ENCODE assay signal across 17 cellular contexts in the genomic region with DNA sequence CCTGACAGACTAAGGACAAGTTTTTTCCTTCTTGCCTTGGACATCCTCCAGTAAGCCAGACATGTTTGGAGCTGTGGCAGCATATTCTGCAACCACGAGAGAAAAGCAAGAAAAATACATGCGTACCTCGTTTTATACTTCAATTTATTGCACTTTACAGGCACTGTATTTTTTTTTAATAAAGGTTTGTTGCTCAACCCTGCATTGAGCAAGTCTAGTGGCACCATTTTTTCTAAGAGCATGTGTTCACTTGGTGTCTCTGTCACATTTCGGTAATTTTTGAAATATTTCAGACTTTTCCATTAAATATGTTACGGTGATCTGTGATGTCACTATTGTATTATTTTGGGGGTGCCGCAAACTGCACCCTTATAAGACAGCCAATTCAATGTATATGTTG. TPM values are rescaled to one million over a fixed set of nuclear protein-coding genes. Genes with fewer than 3 reads are reported as not detected.
DNase-seq lines count a peak whose midpoint lies in the region; ATAC-seq and TF ChIP-seq lines count a peak whose summit lies in the region.
"Had no signal": no experiment of that assay in that cellular context is flagged by ENCODE, and none has a peak within 500 bp of the region (broad histone marks: within the 10 kb centered on the region; RNA-seq: fewer than 3 reads in every experiment).

No MANE protein-coding gene starts in this region.

- H3K4me3 Mint-ChIP-seq in CD4-positive, alpha-beta T cell = peak overlapping the region; percentile 90
- H3K4me3 Mint-ChIP-seq in IgD-negative memory B cell = peak overlapping the region; percentile 62 to 95 (median 79)
- peak overlapping the region; percentile 61 for H3K4me3 Mint-ChIP-seq in activated CD8-positive, alpha-beta T cell treated with anti-CD3 and anti-CD28 coated beads, Interleukin-2, amount 10 ng/mL, durations not matched to agents 7 days and 5 days
- peak overlapping the region; percentile 29 to 96 (median 77) for H3K4me3 Mint-ChIP-seq in naive B cell
- H3K4me3 Mint-ChIP-seq: neural progenitor cell had no signal

- peaks cover 4 to 17% of the 10 kb centered on the region in 2 donors for H3K4me1 ChIP-seq in gastrocnemius medialis

- in situ Hi-C loops in gastrocnemius medialis (cut with MboI; ENCODE audit: low sequenced_read_pairs in 4 of 4) = loop anchor here in 1 of 4 donors (5.0 to 25.0 kb wide), 2 partner anchors 115 to 570 kb away; a partner anchor contains a TSS

- no peak for ATAC-seq in CD4-positive, alpha-beta T cell (ENCODE audit: poor library complexity)
- no peak for ATAC-seq in activated CD8-positive, alpha-beta T cell treated with anti-CD3 and anti-CD28 coated beads, Interleukin-2, amount 10 ng/mL, durations not matched to agents 7 days and 5 days
- ATAC-seq in naive B cell (ENCODE audit: low read depth in 2 of 2) (no peak), gastrocnemius medialis (no peak), HG03097 (IDR thresholded peaks at IDR 0.05; ENCODE audit: low FRiP score, unreplicated experiment) (no peak)
- ATAC-seq: right cardiac atrium, Right ventricle myocardium inferior had no signal

- H3K27me3 ChIP-seq in CD4-positive, alpha-beta T cell (ENCODE audit: control insufficient read depth, insufficient read depth, low read length) = no peaks in the 10 kb centered on the region
- H3K27me3 ChIP-seq in gastrocnemius medialis = no peaks in the 10 kb centered on the region
- H3K27me3 ChIP-seq: neural progenitor cell had no signal

- H3K27ac Mint-ChIP-seq in CD4-positive, alpha-beta T cell = peak overlapping the region; percentile 88
- H3K27ac Mint-ChIP-seq in IgD-negative memory B cell = peak overlapping the region; percentile 63 to 86 (median 82)
- H3K27ac Mint-ChIP-seq in activated CD8-positive, alpha-beta T cell treated with anti-CD3 and anti-CD28 coated beads, Interleukin-2, amount 10 ng/mL, durations not matched to agents 7 days and 5 days = peak overlapping the region; percentile 87
- H3K27ac Mint-ChIP-seq in naive B cell = peak overlapping the region in 3 of 6 donors; percentile 70 to 90 (median 71)
- H3K27ac Mint-ChIP-seq: neural progenitor cell had no signal

- H3K36me3 Mint-ChIP-seq in CD4-positive, alpha-beta T cell (ENCODE audit: low read depth) = peaks cover 14% of the 10 kb centered on the region
- H3K36me3 Mint-ChIP-seq in IgD-negative memory B cell (no peaks in the 10 kb centered on the region), naive B cell (no peaks in the 10 kb centered on the region)
- peaks cover 8% of the 10 kb centered on the region for H3K36me3 Mint-ChIP-seq in activated CD8-positive, alpha-beta T cell treated with anti-CD3 and anti-CD28 coated beads, Interleukin-2, amount 10 ng/mL, durations not matched to agents 7 days and 5 days (ENCODE audit: low read depth)
- H3K36me3 Mint-ChIP-seq: neural progenitor cell had no signal

- peak overlapping the region; percentile 55 for H3K27ac ChIP-seq in CD4-positive, alpha-beta T cell (ENCODE audit: low read depth, low read length)
- H3K27ac ChIP-seq in gastrocnemius medialis = no peak overlapping the region
- H3K27ac ChIP-seq: left ventricle myocardium inferior, neural progenitor cell had no signal

- peaks cover 3% of the 10 kb centered on the region for H3K9me3 Mint-ChIP-seq in CD4-positive, alpha-beta T cell
- H3K9me3 Mint-ChIP-seq in IgD-negative memory B cell = no peaks in the 10 kb centered on the region
- H3K9me3 Mint-ChIP-seq in activated CD8-positive, alpha-beta T cell treated with anti-CD3 and anti-CD28 coated beads, Interleukin-2, amount 10 ng/mL, durations not matched to agents 7 days and 5 days (ENCODE audit: insufficient read depth) = no peaks in the 10 kb centered on the region
- no peaks in the 10 kb centered on the region for H3K9me3 Mint-ChIP-seq in naive B cell

- H3K4me3 ChIP-seq in gastrocnemius medialis = no peak overlapping the region
- H3K4me3 ChIP-seq: left ventricle myocardium inferior, neural progenitor cell had no signal

- no peak for DNase-seq in CD4-positive, alpha-beta T cell
- no peak for DNase-seq in activated CD8-positive, alpha-beta T cell treated with anti-CD3 and anti-CD28 coated beads, Interleukin-2, amount 10 ng/mL, durations not matched to agents 7 days and 5 days
- DNase-seq in naive B cell (no peak), NOMO-1 (lab: John Stamatoyannopoulos, UW; ENCODE audit: unreplicated experiment in 2 of 2) (no peak), gastrocnemius medialis (no peak)
- DNase-seq: aorta; COR-L47; hippocampal formation; left ventricle myocardium inferior; NCI-H1930; NCI-H69; right cardiac atrium; stimulated activated CD4-positive, alpha-beta T cell treated with anti-CD3 and anti-CD28 coated beads, Interleukin-4, amount 100 ng/mL, for 24 hours had no signal

- TF ChIP-seq POLR2A in gastrocnemius medialis (IDR thresholded peaks at IDR 0.05) = no peak

- no peaks in the 10 kb centered on the region for H3K9me3 ChIP-seq in CD4-positive, alpha-beta T cell (ENCODE audit: control insufficient read depth, low read length)
- no peaks in the 10 kb centered on the region for H3K9me3 ChIP-seq in gastrocnemius medialis
- H3K9me3 ChIP-seq: left ventricle myocardium inferior had no signal

- no peaks in the 10 kb centered on the region for H3K36me3 ChIP-seq in gastrocnemius medialis
- H3K36me3 ChIP-seq: left ventricle myocardium inferior, neural progenitor cell had no signal

- no peak for TF ChIP-seq CTCF in CD4-positive, alpha-beta T cell (IDR thresholded peaks at IDR 0.05)
- no peak for TF ChIP-seq CTCF in gastrocnemius medialis (IDR thresholded peaks at IDR 0.05 in 4 of 5, conservative IDR thresholded peaks at IDR 0.05 in 1 of 5)

- intact Hi-C loops in CD4-positive, alpha-beta T cell (cut with DNase I, micrococcal nuclease) = loop anchor here (5.0 to 10.0 kb wide), 6 partner anchors 188 to 1015 kb away; a partner anchor contains a TSS
- intact Hi-C loops in gastrocnemius medialis (cut with DNase I; ENCODE audit: low total_unique reads) = loop anchor here (10.0 kb wide), 1 partner anchor 618 kb away; no protein-coding TSS in a partner anchor

- CTCF ChIA-PET in CD4-positive, alpha-beta T cell (lab: Charles Lee) = interaction anchor here (0.6 to 1.4 kb wide), 2 partner anchors 19 to 250 kb away, joined by 3 to 5 read pairs; no protein-coding TSS in a partner anchor
- CTCF ChIA-PET in activated CD8-positive, alpha-beta T cell treated with anti-CD3 and anti-CD28 coated beads, Interleukin-2, amount 10 ng/mL, durations not matched to agents 7 days and 5 days (lab: Charles Lee) = interaction anchor here (1.1 to 1.8 kb wide), 8 partner anchors 17 to 258 kb away, joined by 3 to 13 read pairs (median 3); a partner anchor contains a TSS

- POLR2A ChIA-PET in CD4-positive, alpha-beta T cell (lab: Charles Lee) = interaction anchor here (0.8 to 2.9 kb wide), 8 partner anchors 9 to 602 kb away, joined by 3 to 11 read pairs (median 6); a partner anchor contains a TSS
- POLR2A ChIA-PET in activated CD8-positive, alpha-beta T cell treated with anti-CD3 and anti-CD28 coated beads, Interleukin-2, amount 10 ng/mL, durations not matched to agents 7 days and 5 days (lab: Charles Lee) = no interaction called here

- H3K4me1 Mint-ChIP-seq in CD4-positive, alpha-beta T cell (ENCODE audit: low read depth) = peaks cover 65% of the 10 kb centered on the region
- H3K4me1 Mint-ChIP-seq in IgD-negative memory B cell = peaks cover 16 to 28% (median 21%) of the 10 kb centered on the region in 3 donors
- peaks cover 51% of the 10 kb centered on the region for H3K4me1 Mint-ChIP-seq in activated CD8-positive, alpha-beta T cell treated with anti-CD3 and anti-CD28 coated beads, Interleukin-2, amount 10 ng/mL, durations not matched to agents 7 days and 5 days (ENCODE audit: low read depth)
- H3K4me1 Mint-ChIP-seq in naive B cell = peaks cover 26 to 30% (median 30%) of the 10 kb centered on the region in 3 donors

- no peaks in the 10 kb centered on the region for H3K27me3 Mint-ChIP-seq in CD4-positive, alpha-beta T cell
- H3K27me3 Mint-ChIP-seq in IgD-negative memory B cell (no peaks in the 10 kb centered on the region), naive B cell (no peaks in the 10 kb centered on the region)
- no peaks in the 10 kb centered on the region for H3K27me3 Mint-ChIP-seq in activated CD8-positive, alpha-beta T cell treated with anti-CD3 and anti-CD28 coated beads, Interleukin-2, amount 10 ng/mL, durations not matched to agents 7 days and 5 days (ENCODE audit: low read depth)

RNA-seq across cellular contexts. Expression of a gene that starts 2.1 kb away (rescaled TPM):
- 1 to 10 TPM; 5.5 to 6.0 TPM for total RNA-seq in CD4-positive, alpha-beta T cell
- polyA plus RNA-seq in IgD-negative memory B cell (4.0 TPM), naive B cell (ENCODE audit: low read depth in 6 of 6) (1 to 10 TPM; 3.9 to 6.9 (median 5.1) TPM)
- 10 to 100 TPM; 15.5 to 16.0 TPM for total RNA-seq in activated CD8-positive, alpha-beta T cell treated with anti-CD3 and anti-CD28 coated beads, Interleukin-2, amount 10 ng/mL, durations not matched to agents 7 days and 5 days
- 1 to 10 TPM; 3.5 to 7.0 (median 4.7) TPM for total RNA-seq in gastrocnemius medialis
